Comparison of ENCODE assay signal across 24 cellular contexts in the genomic region with DNA sequence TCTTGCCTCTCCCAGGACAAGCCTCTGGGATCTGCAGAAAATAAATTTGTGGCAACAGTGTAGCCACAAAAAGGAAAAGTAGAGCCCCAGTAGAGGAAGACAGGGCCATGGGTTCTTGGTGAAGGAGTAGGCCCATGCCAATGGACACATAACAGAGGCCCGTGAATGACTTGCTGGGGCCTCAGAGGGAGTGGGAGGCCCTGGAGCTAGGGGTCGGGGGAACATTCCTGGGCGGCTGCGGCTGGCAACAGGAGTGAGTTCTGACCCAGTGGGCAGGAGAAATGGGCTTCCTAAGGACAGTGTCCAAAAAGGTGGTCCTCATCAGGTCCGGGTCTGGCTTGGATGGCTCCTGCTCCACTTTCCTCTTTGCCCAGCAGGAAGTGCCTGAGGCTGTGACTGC.
"Had no signal": no experiment of that assay in that cellular context is flagged by ENCODE, and none has a peak within 500 bp of the region (broad histone marks: within the 10 kb centered on the region; RNA-seq: fewer than 3 reads in every experiment).

No MANE protein-coding gene starts in this region.

- ATAC-seq: activated CD4-positive, alpha-beta T cell treated with anti-CD3 and anti-CD28 coated beads for 36 hours; activated CD8-positive, alpha-beta T cell treated with anti-CD3 and anti-CD28 coated beads, Interleukin-2, amount 10 ng/mL, durations not matched to agents 7 days and 5 days; activated naive CD4-positive, alpha-beta T cell treated with anti-CD3 and anti-CD28 coated beads, Interleukin-2, amount 50 U/mL, for 72 hours; activated T-cell treated with anti-CD3 and anti-CD28 coated beads, Interleukin-2, amount 50 U/mL, for 4 hours; activated T-helper 17 cell treated with anti-CD3 and anti-CD28 coated beads, Interleukin-2, amount 50 U/mL, for 72 hours; esophagus mucosa had no signal

- H3K27ac ChIP-seq: ascending aorta, breast epithelium, cardiac muscle cell, colonic mucosa had no signal

- H3K4me1 ChIP-seq: ascending aorta, breast epithelium, colonic mucosa had no signal

- H3K4me3 ChIP-seq: ascending aorta, breast epithelium, cardiac muscle cell, colonic mucosa had no signal

- H3K36me3 ChIP-seq: ascending aorta, breast epithelium, cardiac muscle cell, colonic mucosa had no signal

- DNase-seq: activated CD4-positive, alpha-beta memory T cell treated with anti-CD3 and anti-CD28 coated beads for 36 hours; activated CD4-positive, alpha-beta T cell treated with anti-CD3 and anti-CD28 coated beads for 36 hours; activated CD4-positive, alpha-beta T cell treated with anti-CD3 and anti-CD28 coated beads, Interleukin-2, amount 10 ng/mL, durations not matched to agents 24 days and 14 days; activated CD4-positive, CD25-positive, alpha-beta regulatory T cell; activated CD4-positive, CD25-positive, alpha-beta regulatory T cell treated with anti-CD3 and anti-CD28 coated beads, Interleukin-2, amount 50 U/mL, for 72 hours; activated CD8-positive, alpha-beta T cell treated with anti-CD3 and anti-CD28 coated beads, Interleukin-2, amount 10 ng/mL, durations not matched to agents 7 days and 5 days; activated gamma-delta T cell; activated naive CD4-positive, alpha-beta T cell; activated naive CD4-positive, alpha-beta T cell treated with anti-CD3 and anti-CD28 coated beads, Interleukin-2, amount 10 ng/mL, durations not matched to agents 7 days and 5 days; activated naive CD8-positive, alpha-beta T cell treated with anti-CD3 and anti-CD28 coated beads, Interleukin-2, amount 10 ng/mL, durations not matched to agents 7 days and 5 days; activated T-cell treated with anti-CD3 and anti-CD28 coated beads, Interleukin-2, amount 50 U/mL, for 4 hours; central memory CD4-positive, alpha-beta T cell; cerebellar nuclear complex; colonic mucosa; effector memory CD4-positive, alpha-beta T cell; foreskin fibroblast; head of caudate nucleus; T-helper 2 cell had no signal

- H3K9me3 ChIP-seq: ascending aorta, breast epithelium, colonic mucosa had no signal

- H3K27me3 ChIP-seq: ascending aorta, breast epithelium, cardiac muscle cell, colonic mucosa had no signal
